Comparison of ENCODE assay signal across 25 cellular contexts in genomic region chr6:31850765-31851484, GRCh38. TPM values are rescaled to one million over a fixed set of nuclear protein-coding genes. Genes with fewer than 3 reads are reported as not detected.
DNase-seq lines count a peak whose midpoint lies in the region; ATAC-seq, FAIRE-seq and TF ChIP-seq lines count a peak whose summit lies in the region.
"Had no signal": no experiment of that assay in that cellular context is flagged by ENCODE, and none has a peak within 500 bp of the region (broad histone marks: within the 10 kb centered on the region; RNA-seq: fewer than 3 reads in every experiment).

No MANE protein-coding gene starts in this region.

- H3K27me3 Mint-ChIP-seq in GM23338 (ENCODE audit: insufficient read depth, low read depth, poor library complexity) = peaks cover 3% of the 10 kb centered on the region
- H3K27me3 Mint-ChIP-seq: CD4-positive, alpha-beta T cell had no signal

- BruUV-seq in K562 (replicated peaks; lab: Mats Ljungman, UMichigan) = no TSS peak

- H3K4me2 ChIP-seq in GM23338 (peak overlapping the region; percentile 78; the same call in 1 of the 2 replicates), K562 (ENCODE audit: insufficient read depth, low read length) (no peak overlapping the region), osteoblast (ENCODE audit: insufficient read depth, low read length) (peak overlapping the region; percentile 42)
- H3K4me2 ChIP-seq: BLaER1, PC-9 had no signal

- no peaks in the 10 kb centered on the region for H3K27me3 ChIP-seq in GM23338 (ENCODE audit: insufficient read depth)
- H3K27me3 ChIP-seq in K562 (ENCODE audit: control insufficient read depth in 2 of 2, insufficient read depth in 2 of 2, low read length in 2 of 2) = no peaks in the 10 kb centered on the region
- no peaks in the 10 kb centered on the region for H3K27me3 ChIP-seq in osteoblast (ENCODE audit: insufficient read depth, low read length)
- H3K27me3 ChIP-seq: BLaER1 had no signal

- H3K4me1 Mint-ChIP-seq in GM23338 = no peaks in the 10 kb centered on the region

- H2AFZ ChIP-seq in GM23338 = peak overlapping the region; percentile 92; the same call in 1 of the 2 replicates
- peak overlapping the region; percentile 4; the same call in 1 of the 2 replicates for H2AFZ ChIP-seq in K562 (ENCODE audit: low read depth, low read length)
- no peak overlapping the region for H2AFZ ChIP-seq in osteoblast (ENCODE audit: low read length)
- H2AFZ ChIP-seq: PC-9 had no signal

- no peak for TF ChIP-seq RAD21 in K562 (CRISPR knock-in tag; conservative IDR thresholded peaks at IDR 0.05 in 1 of 2, IDR thresholded peaks at IDR 0.05 in 1 of 2)

- in situ Hi-C loops in K562 (cut with MboI) = no loop called here

- no peak for TF ChIP-seq EP300 in K562 (IDR thresholded peaks at IDR 0.05; ENCODE audit: low read length)

- POLR2A ChIA-PET in K562 (lab: Yijun Ruan, JAX) = interaction anchor here (0.6 to 15.7 kb wide), 5 partner anchors 9 to 199 kb away, joined by 3 to 229 read pairs (median 4); no protein-coding TSS in a partner anchor

- H3K4me1 ChIP-seq in GM23338 (ENCODE audit: insufficient read depth) = 0 out of 2 replicates have a peak, but pooled peaks cover 3% of the 10 kb centered on the region
- peaks cover 0 to 8% of the 10 kb centered on the region in 2 experiments; a peak in 2 of 5 replicates for H3K4me1 ChIP-seq in K562 (replicated peaks in 1 of 2; ENCODE audit: control insufficient read depth in 2 of 2, insufficient read depth in 2 of 2, low read length in 2 of 2)
- H3K4me1 ChIP-seq in osteoblast (ENCODE audit: insufficient read depth, low read length) = no peaks in the 10 kb centered on the region
- H3K4me1 ChIP-seq: BLaER1 had no signal

- no peak overlapping the region for H3K27ac ChIP-seq in GM23338 (ENCODE audit: low read depth)
- no peak overlapping the region for H3K27ac ChIP-seq in K562 (ENCODE audit: extremely low read depth, low read depth, low read length)
- no peak overlapping the region for H3K27ac ChIP-seq in osteoblast (ENCODE audit: low read depth, low read length)
- H3K27ac ChIP-seq: BLaER1, PC-9, RWPE1 had no signal

- H3K9me2 ChIP-seq in GM23338 (ENCODE audit: insufficient read depth) = no peaks in the 10 kb centered on the region

- no peaks in the 10 kb centered on the region for H3K36me3 ChIP-seq in GM23338 (ENCODE audit: insufficient read depth)
- H3K36me3 ChIP-seq in K562 (ENCODE audit: control insufficient read depth, insufficient read depth, low read length) = no peaks in the 10 kb centered on the region
- H3K36me3 ChIP-seq in osteoblast (ENCODE audit: insufficient read depth, low read length) = no peaks in the 10 kb centered on the region

- intact Hi-C loops in K562 (cut with micrococcal nuclease) = no loop called here

- no peaks in the 10 kb centered on the region; the same call in 1 of the 2 replicates for H3K9me3 ChIP-seq in K562 (replicated peaks; ENCODE audit: control insufficient read depth, insufficient read depth, low read depth, low read length)
- no peaks in the 10 kb centered on the region for H3K9me3 ChIP-seq in osteoblast (ENCODE audit: low read depth, low read length)

- no peak overlapping the region for H3K27ac Mint-ChIP-seq in GM23338
- H3K27ac Mint-ChIP-seq: CD4-positive, alpha-beta T cell had no signal

- H3F3A ChIP-seq in GM23338 (replicated peaks; ENCODE audit: low read depth) = peaks cover 8% of the 10 kb centered on the region; the same call in 1 of the 2 replicates

- H3K9me3 Mint-ChIP-seq in GM23338 = peaks cover 21% of the 10 kb centered on the region
- H3K9me3 Mint-ChIP-seq: CD4-positive, alpha-beta T cell had no signal

- 83% methylated on average over 2 of the region's 2 CpGs for WGBS in K562 (ENCODE audit: insufficient coverage, low coverage, missing lambda C conversion rate)

- no peaks in the 10 kb centered on the region for H3K9me1 ChIP-seq in K562 (ENCODE audit: control insufficient read depth, insufficient read depth, low read length)

- no peak for TF ChIP-seq POLR2A in K562 (conservative IDR thresholded peaks at IDR 0.05)

- H3K4me3 Mint-ChIP-seq in GM23338 = no peak overlapping the region
- H3K4me3 Mint-ChIP-seq: CD4-positive, alpha-beta T cell had no signal

- no peak overlapping the region for H3K9ac ChIP-seq in K562 (ENCODE audit: insufficient read depth in 1 of 2, low read depth in 2 of 2, low read length in 2 of 2)
- H3K9ac ChIP-seq: BLaER1 had no signal

- no peak overlapping the region; the same call in 1 of the 2 replicates for H3K4me3 ChIP-seq in GM23338
- H3K4me3 ChIP-seq in K562 = no peak overlapping the region
- H3K4me3 ChIP-seq in osteoblast (ENCODE audit: insufficient read depth, low read length) = no peak overlapping the region
- H3K4me3 ChIP-seq: BLaER1, PC-9 had no signal

- no peaks in the 10 kb centered on the region for H3K79me2 ChIP-seq in GM23338 (replicated peaks; ENCODE audit: insufficient read depth)
- H3K79me2 ChIP-seq in K562 (ENCODE audit: control insufficient read depth, insufficient read depth, low read length) = no peaks in the 10 kb centered on the region
- no peaks in the 10 kb centered on the region for H3K79me2 ChIP-seq in osteoblast (ENCODE audit: insufficient read depth, low read length)

- DNase-seq in GM23338 (ENCODE audit: low spot score) = no peak
- peak in 1 of 4 experiments; percentile 13 for DNase-seq in K562 (ENCODE audit: extremely low read depth in 1 of 4, low spot score in 3 of 4)
- no peak for DNase-seq in left lobe of liver (ENCODE audit: low spot score)
- peak; percentile 54 for DNase-seq in osteoblast (ENCODE audit: insufficient read length, low spot score, missing footprints)
- no peak for DNase-seq in T1000 (lab: John Stamatoyannopoulos, UW)
- DNase-seq in HuH-7.5 (ENCODE audit: low spot score) = no peak
- no peak for DNase-seq in Kasumi-1 (lab: John Stamatoyannopoulos, UW)
- DNase-seq: CD4-positive, alpha-beta T cell; COR-L47; DMS 273 treated with DMSO at 0.1 percent for 48 hours; KG1; NCI-H1092 treated with DMSO at 0.1 percent for 48 hours; NCI-H2029 treated with DMSO at 0.1 percent for 48 hours; NCI-H226; NCI-H510A treated with DMSO at 0.1 percent for 48 hours; NCI-H748 treated with DMSO at 0.1 percent for 48 hours; PC-9; SIG-M5 had no signal

- no peak for ATAC-seq in GM23338
- ATAC-seq in K562 = no peak
- peak; percentile 58 for ATAC-seq in left lobe of liver
- ATAC-seq in GM21825 (IDR thresholded peaks at IDR 0.05; ENCODE audit: unreplicated experiment) = no peak

- TF ChIP-seq CTCF in GM23338 (conservative IDR thresholded peaks at IDR 0.05; ENCODE audit: low read depth in 2 of 2) = no peak
- no peak for TF ChIP-seq CTCF in K562 (IDR thresholded peaks at IDR 0.05 in 2 of 3, conservative IDR thresholded peaks at IDR 0.05 in 1 of 3; ENCODE audit: insufficient read depth in 2 of 3, low read depth in 1 of 3, low read length in 3 of 3)
- TF ChIP-seq CTCF in osteoblast (IDR thresholded peaks at IDR 0.05; ENCODE audit: extremely low read depth, low read depth, low read length) = no peak

- H3K36me3 Mint-ChIP-seq in GM23338 (ENCODE audit: low read depth) = peaks cover 19% of the 10 kb centered on the region

- CTCF ChIA-PET in K562 (lab: Yijun Ruan, JAX; ENCODE audit: low intra/inter-chr PET ratio) = interaction anchor here (0.9 kb wide), 1 partner anchor 125 kb away, joined by 3 read pairs; no protein-coding TSS in a partner anchor

- H4K20me1 ChIP-seq in GM23338 (replicated peaks; ENCODE audit: insufficient read depth) (no peaks in the 10 kb centered on the region), K562 (replicated peaks; ENCODE audit: control insufficient read depth, insufficient read depth, low read length) (no peaks in the 10 kb centered on the region), osteoblast (ENCODE audit: insufficient read depth, low read length) (no peaks in the 10 kb centered on the region)
- H4K20me1 ChIP-seq: BLaER1 had no signal

- no peak for FAIRE-seq in K562 (lab: Jason Lieb, UNC)
- FAIRE-seq: G401.6, GM12892 had no signal

RNA-seq across cellular contexts. Expression of gene NEU1, which starts 11.7 kb away (rescaled TPM):
- total RNA-seq in GM23338 (2014; rRNA removed; shearing (Covaris generic)) = 41.1 and 47.4 TPM in 2 replicates
- polyA plus RNA-seq in GM23338 (2016; fragmentation: Nextera tagmentation; extraction: Ambion mirVana) (31.4 and 32.3 TPM in 2 replicates), K562 (2011; rRNA removed) (67.8 and 79.4 TPM in 2 replicates), K562 (2014; fragmentation: Illumina TruSeq; extraction: Trizol) (53.4 and 60.3 TPM in 2 replicates), K562 (2014; fragmentation: Nextera tagmentation; extraction: Ambion mirVana) (10 to 100 TPM; 14.8 to 20.6 TPM), K562 (2014; rRNA removed) (51.5 and 51.9 TPM in 2 replicates)
- 67.7 and 179 TPM in 2 replicates for total RNA-seq in K562 (2011; cell fraction: chromatin; rRNA removed; ENCODE audit: low replicate concordance)
- 199 and 231 TPM in 2 replicates for total RNA-seq in K562 (2011; cell fraction: nucleolus; rRNA removed)
- 148 and 162 TPM in 2 replicates for total RNA-seq in K562 (2011; cell fraction: nucleoplasm; rRNA removed)
- total RNA-seq in K562 (2014; rRNA removed) (50.3 and 54.0 TPM in 2 replicates), K562 (2014; rRNA removed; fragmentation: Illumina TruSeq; extraction: Trizol) (30.9 and 33.6 TPM in 2 replicates), K562 (2015; rRNA removed; fragmentation: Illumina TruSeq; extraction: Trizol) (63.9 and 64.3 TPM in 2 replicates), K562 (2021) (44.8 and 51.0 TPM in 2 replicates), left lobe of liver (20.1 TPM), osteoblast (114 and 117 TPM in 2 replicates)
- polyA plus RNA-seq in K562 (2011; cell fraction: cytosol; rRNA removed) = 96.7 and 120 TPM in 2 replicates
- polyA plus RNA-seq in K562 (2011; cell fraction: nucleus; rRNA removed) = 72.0 and 94.4 TPM in 2 replicates
- polyA plus RNA-seq in K562 (2012) = 72.5 and 193 TPM in 2 replicates
- 39.7 and 44.9 TPM in 2 replicates for polyA minus RNA-seq in K562 (2011; rRNA and poly(A)+ RNA removed)
- polyA minus RNA-seq in K562 (2011; cell fraction: cytosol; rRNA and poly(A)+ RNA removed) = 32.9 and 34.4 TPM in 2 replicates
- polyA minus RNA-seq in K562 (2011; cell fraction: nucleus; rRNA and poly(A)+ RNA removed) = 21.7 and 26.9 TPM in 2 replicates

RNA-seq across cellular contexts. Expression of gene HSPA1B, which starts 23.4 kb away (rescaled TPM):
- 102 and 113 TPM in 2 replicates for total RNA-seq in GM23338 (2014; rRNA removed; shearing (Covaris generic))
- polyA plus RNA-seq in GM23338 (2016; fragmentation: Nextera tagmentation; extraction: Ambion mirVana) = 25.9 and 31.7 TPM in 2 replicates
- 76.7 and 167 TPM in 2 replicates for total RNA-seq in K562 (2011; cell fraction: chromatin; rRNA removed; ENCODE audit: low replicate concordance)
- 343 and 450 TPM in 2 replicates for total RNA-seq in K562 (2011; cell fraction: nucleolus; rRNA removed)
- 165 and 255 TPM in 2 replicates for total RNA-seq in K562 (2011; cell fraction: nucleoplasm; rRNA removed)
- 197 and 320 TPM in 2 replicates for total RNA-seq in K562 (2014; rRNA removed)
- total RNA-seq in K562 (2014; rRNA removed; fragmentation: Illumina TruSeq; extraction: Trizol) = 24.2 and 51.2 TPM in 2 replicates
- total RNA-seq in K562 (2015; rRNA removed; fragmentation: Illumina TruSeq; extraction: Trizol) = 164 and 185 TPM in 2 replicates
- total RNA-seq in K562 (2021) = 227 and 299 TPM in 2 replicates
- 35.3 and 91.9 TPM in 2 replicates for polyA plus RNA-seq in K562 (2011; rRNA removed)
- 65.1 and 127 TPM in 2 replicates for polyA plus RNA-seq in K562 (2011; cell fraction: cytosol; rRNA removed)
- polyA plus RNA-seq in K562 (2011; cell fraction: nucleus; rRNA removed) = 111 and 176 TPM in 2 replicates
- polyA plus RNA-seq in K562 (2012) = 222 and 255 TPM in 2 replicates
- polyA plus RNA-seq in K562 (2014; fragmentation: Illumina TruSeq; extraction: Trizol) = 49.0 and 89.3 TPM in 2 replicates
- polyA plus RNA-seq in K562 (2014; fragmentation: Nextera tagmentation; extraction: Ambion mirVana) = under 1 TPM; 0.27 to 0.62 TPM
- polyA plus RNA-seq in K562 (2014; rRNA removed) = 81.7 and 86.4 TPM in 2 replicates
- polyA minus RNA-seq in K562 (2011; rRNA and poly(A)+ RNA removed) = 85.7 and 121 TPM in 2 replicates
- 213 and 255 TPM in 2 replicates for polyA minus RNA-seq in K562 (2011; cell fraction: cytosol; rRNA and poly(A)+ RNA removed)
- polyA minus RNA-seq in K562 (2011; cell fraction: nucleus; rRNA and poly(A)+ RNA removed) = 72.7 and 209 TPM in 2 replicates
- 50.8 TPM for total RNA-seq in left lobe of liver
- 45.7 and 59.7 TPM in 2 replicates for total RNA-seq in osteoblast

RNA-seq across cellular contexts. Expression of gene SLC44A4, which starts 27.9 kb away (rescaled TPM):
- total RNA-seq in GM23338 (2014; rRNA removed; shearing (Covaris generic)) = 3.7 and 4.6 TPM in 2 replicates
- polyA plus RNA-seq in GM23338 (2016; fragmentation: Nextera tagmentation; extraction: Ambion mirVana) (1.1 and 1.2 TPM in 2 replicates), K562 (2011; rRNA removed) (11.2 and 13.0 TPM in 2 replicates), K562 (2014; fragmentation: Illumina TruSeq; extraction: Trizol) (12.1 and 13.0 TPM in 2 replicates), K562 (2014; fragmentation: Nextera tagmentation; extraction: Ambion mirVana) (10 to 100 TPM in 1 of 2 experiments, 1 to 10 TPM in 1; 9.0 to 12.8 TPM), K562 (2014; rRNA removed) (13.6 TPM in 2 replicates)
- 13.6 and 22.5 TPM in 2 replicates for total RNA-seq in K562 (2011; cell fraction: chromatin; rRNA removed; ENCODE audit: low replicate concordance)
- total RNA-seq in K562 (2011; cell fraction: nucleolus; rRNA removed) = 16.0 and 16.6 TPM in 2 replicates
- total RNA-seq in K562 (2011; cell fraction: nucleoplasm; rRNA removed) = 10.0 and 15.2 TPM in 2 replicates
- total RNA-seq in K562 (2014; rRNA removed) (7.9 and 9.8 TPM in 2 replicates), K562 (2014; rRNA removed; fragmentation: Illumina TruSeq; extraction: Trizol) (7.3 and 10.3 TPM in 2 replicates), K562 (2015; rRNA removed; fragmentation: Illumina TruSeq; extraction: Trizol) (9.2 and 11.2 TPM in 2 replicates), K562 (2021) (13.6 and 18.6 TPM in 2 replicates), left lobe of liver (0.86 TPM), osteoblast (not detected in 2 replicates)
- polyA plus RNA-seq in K562 (2011; cell fraction: cytosol; rRNA removed) = 9.9 and 10.0 TPM in 2 replicates
- 15.2 and 17.2 TPM in 2 replicates for polyA plus RNA-seq in K562 (2011; cell fraction: nucleus; rRNA removed)
- 10.3 and 17.3 TPM in 2 replicates for polyA plus RNA-seq in K562 (2012)
- 2.9 and 3.4 TPM in 2 replicates for polyA minus RNA-seq in K562 (2011; rRNA and poly(A)+ RNA removed)
- polyA minus RNA-seq in K562 (2011; cell fraction: cytosol; rRNA and poly(A)+ RNA removed) = 1.4 and 4.3 TPM in 2 replicates
- 4.2 and 5.8 TPM in 2 replicates for polyA minus RNA-seq in K562 (2011; cell fraction: nucleus; rRNA and poly(A)+ RNA removed)
- total RNA-seq: A673, H4 had no signal

RNA-seq across cellular contexts. Expression of gene HSPA1A, which starts 35.6 kb away (rescaled TPM):
- 57.1 and 58.3 TPM in 2 replicates for total RNA-seq in GM23338 (2014; rRNA removed; shearing (Covaris generic))
- polyA plus RNA-seq in GM23338 (2016; fragmentation: Nextera tagmentation; extraction: Ambion mirVana) (36.1 and 39.1 TPM in 2 replicates), K562 (2011; rRNA removed) (101 and 215 TPM in 2 replicates), K562 (2014; fragmentation: Illumina TruSeq; extraction: Trizol) (107 and 158 TPM in 2 replicates), K562 (2014; fragmentation: Nextera tagmentation; extraction: Ambion mirVana) (1 to 10 TPM; 2.2 to 4.1 TPM), K562 (2014; rRNA removed) (158 and 192 TPM in 2 replicates)
- total RNA-seq in K562 (2011; cell fraction: chromatin; rRNA removed; ENCODE audit: low replicate concordance) = 90.0 and 172 TPM in 2 replicates
- total RNA-seq in K562 (2011; cell fraction: nucleolus; rRNA removed) = 284 and 343 TPM in 2 replicates
- total RNA-seq in K562 (2011; cell fraction: nucleoplasm; rRNA removed) = 203 and 274 TPM in 2 replicates
- total RNA-seq in K562 (2014; rRNA removed) (230 and 366 TPM in 2 replicates), K562 (2014; rRNA removed; fragmentation: Illumina TruSeq; extraction: Trizol) (37.8 and 69.6 TPM in 2 replicates), K562 (2015; rRNA removed; fragmentation: Illumina TruSeq; extraction: Trizol) (273 TPM in 2 replicates), K562 (2021) (265 and 360 TPM in 2 replicates), left lobe of liver (89.1 TPM), osteoblast (33.3 and 36.9 TPM in 2 replicates)
- 154 and 272 TPM in 2 replicates for polyA plus RNA-seq in K562 (2011; cell fraction: cytosol; rRNA removed)
- polyA plus RNA-seq in K562 (2011; cell fraction: nucleus; rRNA removed) = 168 and 272 TPM in 2 replicates
- polyA plus RNA-seq in K562 (2012) = 308 and 430 TPM in 2 replicates
- polyA minus RNA-seq in K562 (2011; rRNA and poly(A)+ RNA removed) = 86.6 and 87.6 TPM in 2 replicates
- 195 and 284 TPM in 2 replicates for polyA minus RNA-seq in K562 (2011; cell fraction: cytosol; rRNA and poly(A)+ RNA removed)
- 57.8 and 195 TPM in 2 replicates for polyA minus RNA-seq in K562 (2011; cell fraction: nucleus; rRNA and poly(A)+ RNA removed)

RNA-seq across cellular contexts. Expression of gene HSPA1L, which starts 35.8 kb away (rescaled TPM):
- total RNA-seq in GM23338 (2014; rRNA removed; shearing (Covaris generic)) = 0.50 and 0.83 TPM in 2 replicates
- 0.44 and 0.49 TPM in 2 replicates for polyA plus RNA-seq in GM23338 (2016; fragmentation: Nextera tagmentation; extraction: Ambion mirVana)
- total RNA-seq in K562 (2011; cell fraction: chromatin; rRNA removed; ENCODE audit: low replicate concordance) = 0.97 and 1.8 TPM in 2 replicates
- 0.67 and 0.79 TPM in 2 replicates for total RNA-seq in K562 (2011; cell fraction: nucleolus; rRNA removed)
- 0.88 and 0.92 TPM in 2 replicates for total RNA-seq in K562 (2011; cell fraction: nucleoplasm; rRNA removed)
- total RNA-seq in K562 (2014; rRNA removed) = 0.82 and 1.0 TPM in 2 replicates
- 0.70 and 1.3 TPM in 2 replicates for total RNA-seq in K562 (2014; rRNA removed; fragmentation: Illumina TruSeq; extraction: Trizol)
- 1.1 and 1.3 TPM in 2 replicates for total RNA-seq in K562 (2015; rRNA removed; fragmentation: Illumina TruSeq; extraction: Trizol)
- 1.0 and 1.1 TPM in 2 replicates for total RNA-seq in K562 (2021)
- 2.0 and 2.2 TPM in 2 replicates for polyA plus RNA-seq in K562 (2011; rRNA removed)
- 1.5 and 2.2 TPM in 2 replicates for polyA plus RNA-seq in K562 (2011; cell fraction: cytosol; rRNA removed)
- 1.2 and 1.5 TPM in 2 replicates for polyA plus RNA-seq in K562 (2011; cell fraction: nucleus; rRNA removed)
- polyA plus RNA-seq in K562 (2012) = 2.3 and 3.1 TPM in 2 replicates
- 1.5 and 2.1 TPM in 2 replicates for polyA plus RNA-seq in K562 (2014; fragmentation: Illumina TruSeq; extraction: Trizol)
- under 1 TPM; 0.14 to 0.34 TPM for polyA plus RNA-seq in K562 (2014; fragmentation: Nextera tagmentation; extraction: Ambion mirVana)
- 1.3 and 1.7 TPM in 2 replicates for polyA plus RNA-seq in K562 (2014; rRNA removed)
- polyA minus RNA-seq in K562 (2011; rRNA and poly(A)+ RNA removed) = 2.5 and 3.0 TPM in 2 replicates
- polyA minus RNA-seq in K562 (2011; cell fraction: cytosol; rRNA and poly(A)+ RNA removed) = 1.2 and 1.4 TPM in 2 replicates
- polyA minus RNA-seq in K562 (2011; cell fraction: nucleus; rRNA and poly(A)+ RNA removed) = 0.13 and 0.78 TPM in 2 replicates
- 0.60 TPM for total RNA-seq in left lobe of liver
- total RNA-seq in osteoblast = 0.29 and 0.72 TPM in 2 replicates
